Comparison of ENCODE assay signal across 1 cellular context in the genomic region with DNA sequence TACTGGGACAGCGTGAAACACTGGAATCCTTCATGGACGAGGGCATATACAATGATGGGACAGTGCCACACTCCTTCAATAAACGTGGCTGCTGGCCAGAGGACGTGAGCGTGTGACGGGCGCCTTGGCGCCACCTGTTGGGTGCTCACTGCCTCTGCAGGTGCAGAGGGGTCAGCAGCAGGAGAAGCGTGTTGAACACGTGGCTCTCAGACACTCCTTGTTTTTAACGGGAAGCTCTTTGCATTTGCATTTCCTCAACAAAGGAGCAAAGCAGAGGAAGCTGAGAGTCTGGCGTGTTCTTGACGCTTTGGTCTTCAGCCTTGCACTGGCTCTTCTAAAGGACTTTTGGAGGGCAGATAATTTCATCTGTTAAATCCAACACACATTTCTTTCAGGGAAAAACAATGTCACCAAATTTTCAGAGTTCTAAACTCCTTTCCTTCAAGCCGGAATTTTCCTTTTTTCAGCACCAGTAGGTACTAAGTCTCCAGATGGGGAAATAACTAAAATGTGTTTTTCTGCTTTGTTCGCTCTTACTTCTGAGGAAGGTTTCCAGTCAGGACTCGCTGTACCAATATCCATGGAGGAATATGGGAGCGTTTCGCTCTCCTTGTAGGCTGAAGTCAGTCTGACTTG.
TF ChIP-seq lines count a peak whose summit lies in the region.

No MANE protein-coding gene starts in this region.

TF ChIP-seq in Ishikawa, 13 proteins besides CTCF, POLR2A, EP300 and RAD21 (continued from another document):
- TF ChIP-seq FOXM1 (IDR thresholded peaks at IDR 0.05; ENCODE audit: borderline replicate concordance, low read depth) (no peak), TCF12 (IDR thresholded peaks at IDR 0.05; ENCODE audit: low read depth) (peak; percentile 43; the same call in 1 of the 2 replicates), EGR1 (IDR thresholded peaks at IDR 0.05) (no peak), TAF1 (IDR thresholded peaks at IDR 0.05; ENCODE audit: low read depth) (no peak), YY1 (IDR thresholded peaks at IDR 0.05; ENCODE audit: low read depth) (0 out of 2 replicates have a peak, but pooled peaks have one; percentile 16)
